In genomic region chr14:76152333-76152681, GRCh38 we compare ENCODE assay signal across 7 cellular contexts. TPM values are rescaled to one million over a fixed set of nuclear protein-coding genes. Genes with fewer than 3 reads are reported as not detected.
DNase-seq lines count a peak whose midpoint lies in the region; FAIRE-seq and TF ChIP-seq lines count a peak whose summit lies in the region.

No MANE protein-coding gene starts in this region.

- no peaks in the 10 kb centered on the region for H3K9me3 ChIP-seq in kidney (ENCODE audit: control insufficient read depth in 1 of 2, low read length in 2 of 2)

- H3K4me1 ChIP-seq in kidney (ENCODE audit: control insufficient read depth in 1 of 2, insufficient read depth in 1 of 2, low read depth in 1 of 2, low read length in 2 of 2): peaks cover 18 to 29% of the 10 kb centered on the region in 2 donors

- no peak for TF ChIP-seq POLR2A in GM12892 (IDR thresholded peaks at IDR 0.05; ENCODE audit: low read depth, low read length)

- FAIRE-seq in GM12892 (lab: Jason Lieb, UNC) (peak; percentile 94), kidney (lab: Jason Lieb, UNC) (no peak)

- DNase-seq in GM12892 (ENCODE audit: insufficient read length): peak; percentile 64
- DNase-seq in HFFc6: peak; percentile 90
- peak; percentile 79 for DNase-seq in MV-4-11 (lab: John Stamatoyannopoulos, UW)
- DNase-seq in activated CD4-positive, CD25-positive, alpha-beta regulatory T cell treated with anti-CD3 and anti-CD28 coated beads, Interleukin-2, amount 50 U/mL, for 16 hours (ENCODE audit: low read depth, low spot score): peak; percentile 16
- peak in 28 of 61 donors; percentile 9 to 68 (median 26) for DNase-seq in caudate nucleus (lab: John Stamatoyannopoulos, UW)
- DNase-seq in kidney: peak; percentile 82
- peak; percentile 32 for DNase-seq in stimulated activated CD4-positive, alpha-beta T cell treated with anti-CD3 and anti-CD28 coated beads, Interleukin-1b, Interleukin-23, amount 100 ng/mL, for 1 hour (ENCODE audit: low read depth in 2 of 2)

- H3K27ac ChIP-seq in caudate nucleus (ENCODE audit: low read depth, low read length) (peak overlapping the region; percentile 28), kidney (ENCODE audit: low read depth in 2 of 2, low read length in 2 of 2) (peak overlapping the region; percentile 56 to 80)

- peaks cover 24% of the 10 kb centered on the region for H3K36me3 Mint-ChIP-seq in HFFc6 (ENCODE audit: low read depth)

- peaks cover 5% of the 10 kb centered on the region; the same call in 1 of the 2 replicates for H3K27me3 Mint-ChIP-seq in HFFc6 (ENCODE audit: insufficient read depth)

- peaks cover 53% of the 10 kb centered on the region for H3K4me1 Mint-ChIP-seq in HFFc6 (ENCODE audit: low read depth)

- peaks cover 6 to 9% of the 10 kb centered on the region in 2 donors for H3K36me3 ChIP-seq in kidney (ENCODE audit: control insufficient read depth in 1 of 2, insufficient read depth in 2 of 2, low read length in 2 of 2)

- TF ChIP-seq CTCF in HFFc6 (IDR thresholded peaks at IDR 0.05) (no peak), kidney (IDR thresholded peaks at IDR 0.05; ENCODE audit: borderline replicate concordance, extremely low read depth, insufficient read depth) (no peak)

- H3K9me3 Mint-ChIP-seq in HFFc6: no peaks in the 10 kb centered on the region

- intact Hi-C loops in kidney (cut with DNase I): no loop called here

- peak overlapping the region; percentile 99 for H3K4me3 Mint-ChIP-seq in HFFc6

- peak overlapping the region; percentile 84 to 92 for H3K9ac ChIP-seq in kidney (ENCODE audit: low read length in 2 of 2)

- H3K27ac Mint-ChIP-seq in HFFc6: peak overlapping the region; percentile 97

- H3K4me3 ChIP-seq in kidney (ENCODE audit: low read length in 2 of 2): peak overlapping the region; percentile 87 to 93

RNA-seq across cellular contexts. Expression of gene GPATCH2L, which starts 0.6 kb away (rescaled TPM):
- 35.6 TPM for polyA plus RNA-seq in GM12892 (2012; ENCODE audit: missing spikeins)
- 10 to 100 TPM; 38.3 to 44.8 (median 41.9) TPM for total RNA-seq in HFFc6 (2021; fragmentation: NEBNext Ultra II Directional; extraction: Animal tissue kit (Norgen Biotek cat#: 25700))
- 50.2 TPM for total RNA-seq in kidney
- polyA plus RNA-seq in kidney (ENCODE audit: insufficient read depth, low read depth, low replicate concordance): 4.1 TPM
